10 cellular contexts compared by ENCODE assay signal in genomic region chr6:155158044-155158843, GRCh38.
DNase-seq lines count a peak whose midpoint lies in the region; ATAC-seq, FAIRE-seq and TF ChIP-seq lines count a peak whose summit lies in the region.
"Had no signal": no experiment of that assay in that cellular context is flagged by ENCODE, and none has a peak within 500 bp of the region (broad histone marks: within the 10 kb centered on the region; RNA-seq: fewer than 3 reads in every experiment).

No MANE protein-coding gene starts in this region.

- H3K4me3 ChIP-seq in GM12878: no peak overlapping the region

- RAD21 ChIA-PET in GM12878 (lab: Charles Lee; ENCODE audit: unreplicated experiment): interaction anchor here (2.3 to 2.6 kb wide), 2 partner anchors 13 to 24 kb away, joined by 8 to 18 read pairs; no protein-coding TSS in a partner anchor

- peaks cover 27% of the 10 kb centered on the region for H3K36me3 Mint-ChIP-seq in activated CD4-positive, alpha-beta T cell treated with anti-CD3 and anti-CD28 coated beads for 36 hours (ENCODE audit: low read depth)
- peaks cover 11% of the 10 kb centered on the region for H3K36me3 Mint-ChIP-seq in activated CD4-positive, alpha-beta T cell treated with anti-CD3 and anti-CD28 coated beads, Interleukin-2, amount 10 ng/mL, durations not matched to agents 7 days and 5 days (ENCODE audit: low read depth)
- H3K36me3 Mint-ChIP-seq in progenitor cell of endocrine pancreas (ENCODE audit: insufficient read depth): no peaks in the 10 kb centered on the region

- peaks cover 16% of the 10 kb centered on the region for H3K4me1 ChIP-seq in GM12878 (ENCODE audit: control insufficient read depth, insufficient read depth, low read length)

- FAIRE-seq in GM12878 (lab: Jason Lieb, UNC): no peak

- H4K20me1 ChIP-seq in GM12878 (ENCODE audit: control insufficient read depth, insufficient read depth): no peaks in the 10 kb centered on the region

- peak overlapping the region; percentile 26 for H3K4me3 Mint-ChIP-seq in activated CD4-positive, alpha-beta T cell treated with anti-CD3 and anti-CD28 coated beads for 36 hours
- H3K4me3 Mint-ChIP-seq in activated CD4-positive, alpha-beta T cell treated with anti-CD3 and anti-CD28 coated beads, Interleukin-2, amount 10 ng/mL, durations not matched to agents 7 days and 5 days: no peak overlapping the region
- H3K4me3 Mint-ChIP-seq in progenitor cell of endocrine pancreas (ENCODE audit: low read depth): no peak overlapping the region

- POLR2A ChIA-PET in activated CD4-positive, alpha-beta T cell treated with anti-CD3 and anti-CD28 coated beads for 36 hours (lab: Charles Lee): interaction anchor here (0.6 to 0.9 kb wide), 3 partner anchors 13 to 216 kb away, joined by 3 to 10 read pairs (median 3); no protein-coding TSS in a partner anchor
- POLR2A ChIA-PET in activated CD4-positive, alpha-beta T cell treated with anti-CD3 and anti-CD28 coated beads, Interleukin-2, amount 10 ng/mL, durations not matched to agents 7 days and 5 days (lab: Charles Lee): no interaction called here
- POLR2A ChIA-PET in GM12878 (lab: Charles Lee): interaction anchor here (1.0 kb wide), 2 partner anchors 28 to 158 kb away, joined by 3 to 5 read pairs; no protein-coding TSS in a partner anchor

- SMC1A ChIA-PET in GM12878 (lab: Charles Lee; ENCODE audit: uncharacterized antibody, unreplicated experiment): interaction anchor here (0.6 to 2.2 kb wide), 9 partner anchors 10 to 230 kb away, joined by 3 to 12 read pairs (median 4); no protein-coding TSS in a partner anchor

- peak; percentile 16 for ATAC-seq in activated CD4-positive, alpha-beta T cell treated with anti-CD3 and anti-CD28 coated beads for 36 hours
- peak; percentile 66 for ATAC-seq in HG03066 (IDR thresholded peaks at IDR 0.05; ENCODE audit: low read depth, unreplicated experiment)
- peak; percentile 47; the same call in 2 of the 3 replicates for ATAC-seq in GM12878

- peaks cover 14% of the 10 kb centered on the region for H3K9me3 Mint-ChIP-seq in activated CD4-positive, alpha-beta T cell treated with anti-CD3 and anti-CD28 coated beads for 36 hours (ENCODE audit: low read depth)
- peaks cover 11% of the 10 kb centered on the region for H3K9me3 Mint-ChIP-seq in activated CD4-positive, alpha-beta T cell treated with anti-CD3 and anti-CD28 coated beads, Interleukin-2, amount 10 ng/mL, durations not matched to agents 7 days and 5 days
- peaks cover 4% of the 10 kb centered on the region for H3K9me3 Mint-ChIP-seq in progenitor cell of endocrine pancreas (ENCODE audit: low read depth)

- H3K27me3 ChIP-seq in GM12878 (replicated peaks in 1 of 2; ENCODE audit: control insufficient read depth in 2 of 2, insufficient read depth in 2 of 2, low read length in 1 of 2): no peaks in the 10 kb centered on the region

- TF ChIP-seq RAD21 in GM12878 (IDR thresholded peaks at IDR 0.05; ENCODE audit: insufficient read depth, low read depth, low read length): no peak

- no peak for TF ChIP-seq EP300 in GM12878 (IDR thresholded peaks at IDR 0.05; ENCODE audit: borderline replicate concordance in 1 of 2, control insufficient read depth in 1 of 2, low read depth in 2 of 2, low read length in 2 of 2)

- H3K79me2 ChIP-seq in GM12878 (ENCODE audit: control insufficient read depth, insufficient read depth, low read length): no peaks in the 10 kb centered on the region

- H3K4me2 ChIP-seq in GM12878 (ENCODE audit: control insufficient read depth, insufficient read depth): no peak overlapping the region

- no peak for DNase-seq in activated CD4-positive, alpha-beta T cell treated with anti-CD3 and anti-CD28 coated beads for 36 hours
- no peak for DNase-seq in activated CD4-positive, alpha-beta T cell treated with anti-CD3 and anti-CD28 coated beads, Interleukin-2, amount 10 ng/mL, durations not matched to agents 7 days and 5 days
- no peak for DNase-seq in GM12878 (ENCODE audit: low read depth, low spot score)
- no peak for DNase-seq in progenitor cell of endocrine pancreas (ENCODE audit: low spot score, unreplicated experiment)
- no peak for DNase-seq in hippocampal formation (lab: John Stamatoyannopoulos, UW)
- DNase-seq in SK-N-DZ (ENCODE audit: low spot score): no peak
- no peak for DNase-seq in effector CD8-positive, alpha-beta T cell (lab: John Stamatoyannopoulos, UW)
- DNase-seq: activated CD4-positive, alpha-beta T cell treated with anti-CD3 and anti-CD28 coated beads for 48 hours; trophoblast cell had no signal

- intact Hi-C loops in activated CD4-positive, alpha-beta T cell treated with anti-CD3 and anti-CD28 coated beads for 36 hours (cut with DNase I, micrococcal nuclease): loop anchor here (1.0 to 10.0 kb wide), 4 partner anchors 13 to 913 kb away; partner anchors contain the start of gene IPCEF1 (in 1 of the 2)
- intact Hi-C loops in GM12878 (cut with micrococcal nuclease; ENCODE audit: unreplicated experiment): no loop called here

- peaks cover 66% of the 10 kb centered on the region for H3K4me1 Mint-ChIP-seq in activated CD4-positive, alpha-beta T cell treated with anti-CD3 and anti-CD28 coated beads for 36 hours
- H3K4me1 Mint-ChIP-seq in activated CD4-positive, alpha-beta T cell treated with anti-CD3 and anti-CD28 coated beads, Interleukin-2, amount 10 ng/mL, durations not matched to agents 7 days and 5 days: peaks cover 61% of the 10 kb centered on the region
- H3K4me1 Mint-ChIP-seq in progenitor cell of endocrine pancreas (ENCODE audit: low read depth): peaks cover 2% of the 10 kb centered on the region

- H3K9me3 ChIP-seq in GM12878 (replicated peaks; ENCODE audit: control insufficient read depth, insufficient read depth, low read length): peaks cover 2% of the 10 kb centered on the region; the same call in 2 of the 3 replicates

- no TSS peak for BruUV-seq in GM12878 (replicated peaks; lab: Mats Ljungman, UMichigan)

- WGBS in GM12878 (ENCODE audit: insufficient coverage, insufficient replicate concordance, low lambda C conversion rate, missing lambda C conversion rate): 13% methylated on average over 3 of the region's 5 CpGs

- TF ChIP-seq POLR2A in GM12878 (IDR thresholded peaks at IDR 0.05; ENCODE audit: low read depth, low read length): no peak

- in situ Hi-C loops in GM12878 (cut with MboI): no loop called here

- H3K27ac Mint-ChIP-seq in activated CD4-positive, alpha-beta T cell treated with anti-CD3 and anti-CD28 coated beads for 36 hours: peak overlapping the region; percentile 83
- no peak overlapping the region for H3K27ac Mint-ChIP-seq in activated CD4-positive, alpha-beta T cell treated with anti-CD3 and anti-CD28 coated beads, Interleukin-2, amount 10 ng/mL, durations not matched to agents 7 days and 5 days
- H3K27ac Mint-ChIP-seq in progenitor cell of endocrine pancreas: peak overlapping the region; percentile 9

- H3K36me3 ChIP-seq in GM12878 (ENCODE audit: control insufficient read depth in 2 of 2, insufficient read depth in 2 of 2, low read length in 1 of 2): no peaks in the 10 kb centered on the region

- CTCF ChIA-PET in activated CD4-positive, alpha-beta T cell treated with anti-CD3 and anti-CD28 coated beads for 36 hours (lab: Charles Lee): interaction anchor here (0.6 to 2.8 kb wide), 9 partner anchors 10 to 289 kb away, joined by 3 to 18 read pairs (median 4); no protein-coding TSS in a partner anchor
- CTCF ChIA-PET in activated CD4-positive, alpha-beta T cell treated with anti-CD3 and anti-CD28 coated beads, Interleukin-2, amount 10 ng/mL, durations not matched to agents 7 days and 5 days (lab: Charles Lee): interaction anchor here (0.6 to 2.9 kb wide), 3 partner anchors 12 to 242 kb away, joined by 3 to 16 read pairs (median 4); no protein-coding TSS in a partner anchor
- CTCF ChIA-PET in GM12878 (lab: Yijun Ruan, JAX): interaction anchor here (0.6 to 3.0 kb wide), 8 partner anchors 10 to 482 kb away, joined by 3 to 10 read pairs (median 4); no protein-coding TSS in a partner anchor

- H3K27ac ChIP-seq in GM12878 (ENCODE audit: control insufficient read depth, insufficient read depth): no peak overlapping the region

- TF ChIP-seq CTCF in GM12878 (IDR thresholded peaks at IDR 0.05 in 2 of 3, conservative IDR thresholded peaks at IDR 0.05 in 1 of 3; ENCODE audit: control insufficient read depth in 2 of 3, extremely low read depth in 1 of 3, insufficient read depth in 1 of 3, low read depth in 3 of 3, low read length in 3 of 3) (no peak), progenitor cell of endocrine pancreas (IDR thresholded peaks at IDR 0.05; ENCODE audit: unreplicated experiment) (no peak)

- H3K9ac ChIP-seq in GM12878 (ENCODE audit: control insufficient read depth, insufficient read depth, low read length): no peak overlapping the region

- H2AFZ ChIP-seq in GM12878 (ENCODE audit: control insufficient read depth, low read depth, low read length): no peak overlapping the region

- H3K27me3 Mint-ChIP-seq in activated CD4-positive, alpha-beta T cell treated with anti-CD3 and anti-CD28 coated beads for 36 hours: peaks cover 3% of the 10 kb centered on the region
- H3K27me3 Mint-ChIP-seq in activated CD4-positive, alpha-beta T cell treated with anti-CD3 and anti-CD28 coated beads, Interleukin-2, amount 10 ng/mL, durations not matched to agents 7 days and 5 days: no peaks in the 10 kb centered on the region
- no peaks in the 10 kb centered on the region for H3K27me3 Mint-ChIP-seq in progenitor cell of endocrine pancreas

TF ChIP-seq in GM12878, 131 proteins besides CTCF, POLR2A, EP300 and RAD21 (continues in another document):
- TF ChIP-seq BRCA1 (IDR thresholded peaks at IDR 0.05; ENCODE audit: low read depth, low read length): no peak
- 0 out of 2 replicates have a peak, but pooled peaks have one; percentile 14 for TF ChIP-seq ATF7 (IDR thresholded peaks at IDR 0.05; ENCODE audit: low read depth)
- peak; percentile 26; the same call in 1 of the 2 replicates for TF ChIP-seq RUNX3 (IDR thresholded peaks at IDR 0.05; ENCODE audit: low read length)
- no peak for TF ChIP-seq EED (IDR thresholded peaks at IDR 0.05; ENCODE audit: low read depth)
- no peak for TF ChIP-seq RELB (IDR thresholded peaks at IDR 0.05; ENCODE audit: low read depth)
- TF ChIP-seq NFIC (IDR thresholded peaks at IDR 0.05; ENCODE audit: low read depth, low read length): peak; percentile 46

Comparison
In these comparisons a context has a peak if more than half of its experiments do, and no peak if none do; other contexts are left out.
1. ATAC-seq: peak in every context shown above with its lines; median percentile 66 in HG03066; 47 in GM12878; 16 in activated CD4-positive, alpha-beta T cell treated with anti-CD3 and anti-CD28 coated beads for 36 hours.